In genomic region chr5:114310666-114311065, GRCh38 we compare ENCODE assay signal across 8 cellular contexts. TPM values are rescaled to one million over a fixed set of nuclear protein-coding genes. Genes with fewer than 3 reads are reported as not detected.
"Had no signal": no experiment of that assay in that cellular context is flagged by ENCODE, and none has a peak within 500 bp of the region (broad histone marks: within the 10 kb centered on the region; RNA-seq: fewer than 3 reads in every experiment).

No MANE protein-coding gene starts in this region.

- H3K36me3 Mint-ChIP-seq: IgD-negative memory B cell had no signal

- H3K9me3 Mint-ChIP-seq: IgD-negative memory B cell had no signal

- H3K27ac Mint-ChIP-seq: IgD-negative memory B cell had no signal

- H3K4me3 ChIP-seq: K562 had no signal

- ATAC-seq: HepG2, K562 had no signal

- FAIRE-seq: HepG2, HTR-8/SVneo, K562 had no signal

- H3K4me1 Mint-ChIP-seq: IgD-negative memory B cell had no signal

- H3K27ac ChIP-seq: HL-60 had no signal

- H3K4me3 Mint-ChIP-seq: IgD-negative memory B cell had no signal

- DNase-seq: KBM-7 had no signal

RNA-seq across cellular contexts. Expression of gene KCNN2, which starts 51.2 kb away (rescaled TPM):
- total RNA-seq: HepG2, HT-29, HT1080 had no signal
- polyA plus RNA-seq: HepG2, IgD-negative memory B cell, K562 had no signal
